ENCODE assay signal across 16 cellular contexts in genomic region chr14:89672636-89673279, GRCh38.
DNase-seq lines count a peak whose midpoint lies in the region; ATAC-seq and TF ChIP-seq lines count a peak whose summit lies in the region.
"Had no signal": no experiment of that assay in that cellular context is flagged by ENCODE, and none has a peak within 500 bp of the region (broad histone marks: within the 10 kb centered on the region; RNA-seq: fewer than 3 reads in every experiment).

No MANE protein-coding gene starts in this region.

- H3K18ac ChIP-seq in IMR-90 (ENCODE audit: low read depth, low read length): no peak overlapping the region

- H3K27me3 ChIP-seq in IMR-90 (ENCODE audit: control insufficient read depth, insufficient read depth, low read length): no peaks in the 10 kb centered on the region
- H3K27me3 ChIP-seq: foreskin keratinocyte had no signal

- H3K36me3 Mint-ChIP-seq in CD14-positive monocyte: no peaks in the 10 kb centered on the region
- peaks cover 4% of the 10 kb centered on the region; the same call in 1 of the 2 replicates for H3K36me3 Mint-ChIP-seq in WTC11
- H3K36me3 Mint-ChIP-seq: stimulated activated effector memory CD8-positive, alpha-beta T cell treated with anti-CD3 and anti-CD28 coated beads, Interleukin-12 subunit alpha, Interleukin-12 subunit beta, amount 100 ng/mL, for 72 hours had no signal

- no peak overlapping the region for H2AFZ ChIP-seq in IMR-90 (replicated peaks; ENCODE audit: low read length, poor library complexity)

- H4K8ac ChIP-seq in IMR-90 (ENCODE audit: low read depth in 2 of 2, low read length in 2 of 2): no peak overlapping the region

- peak overlapping the region in 1 of 2 donors; percentile 18 for H3K4me3 Mint-ChIP-seq in CD14-positive monocyte
- no peak overlapping the region for H3K4me3 Mint-ChIP-seq in WTC11
- H3K4me3 Mint-ChIP-seq: activated CD4-positive, alpha-beta T cell treated with anti-CD3 and anti-CD28 coated beads, Interleukin-2, amount 10 ng/mL, durations not matched to agents 7 days and 5 days; stimulated activated effector memory CD8-positive, alpha-beta T cell treated with anti-CD3 and anti-CD28 coated beads, Interleukin-12 subunit alpha, Interleukin-12 subunit beta, amount 100 ng/mL, for 72 hours had no signal

- H2AK5ac ChIP-seq in IMR-90 (ENCODE audit: low read depth, low read length): peak overlapping the region; percentile 56

- H3K27me3 Mint-ChIP-seq in CD14-positive monocyte (ENCODE audit: low read depth in 3 of 3) (peaks cover 0 to 3% (median 1%) of the 10 kb centered on the region in 3 donors), WTC11 (ENCODE audit: low read depth) (no peaks in the 10 kb centered on the region)
- H3K27me3 Mint-ChIP-seq: activated CD4-positive, alpha-beta T cell treated with anti-CD3 and anti-CD28 coated beads, Interleukin-2, amount 10 ng/mL, durations not matched to agents 7 days and 5 days had no signal

- no peaks in the 10 kb centered on the region for H3K79me1 ChIP-seq in IMR-90 (ENCODE audit: low read depth in 1 of 2, low read length in 2 of 2)

- POLR2A ChIA-PET in IMR-90 (lab: Charles Lee; ENCODE audit: unreplicated experiment): no interaction called here
- POLR2A ChIA-PET in WTC11 (lab: Charles Lee): interaction anchor here (0.5 kb wide), 2 partner anchors 139 to 385 kb away, joined by 3 to 9 read pairs; no protein-coding TSS in a partner anchor

- no peak overlapping the region for H3K9ac ChIP-seq in IMR-90 (ENCODE audit: low read depth, low read length)

- no peak overlapping the region for H3K27ac ChIP-seq in IMR-90 (ENCODE audit: insufficient read depth, low read length)
- H3K27ac ChIP-seq: foreskin keratinocyte had no signal

- H2BK20ac ChIP-seq in IMR-90 (ENCODE audit: low read depth, low read length): 0 out of 2 replicates have a peak overlapping the region, but pooled peaks have one; percentile 7

- H2BK120ac ChIP-seq in IMR-90 (ENCODE audit: low read depth, low read length): no peak overlapping the region

- DNase-seq in CD14-positive monocyte (ENCODE audit: low spot score) (peak; percentile 47), IMR-90 (no peak), WTC11 (ENCODE audit: low spot score) (no peak), medulla oblongata (ENCODE audit: extremely low spot score) (peak; percentile 19), foreskin melanocyte (no peak), amniotic stem cell (lab: John Stamatoyannopoulos, UW) (no peak)
- DNase-seq: activated CD4-positive, alpha-beta T cell treated with anti-CD3 and anti-CD28 coated beads, Interleukin-2, amount 10 ng/mL, durations not matched to agents 7 days and 5 days; activated gamma-delta T cell treated with Interleukin-2 at 50 U/mL for 16 hours; C1 segment of cervical spinal cord; foreskin keratinocyte; kidney; NCI-H774; stimulated activated CD4-positive, alpha-beta T cell treated with anti-CD3 and anti-CD28 coated beads, Interleukin-1b, Interleukin-23, amount 100 ng/mL, for 48 hours had no signal

- intact Hi-C loops in CD14-positive monocyte (cut with micrococcal nuclease) (no loop called here), IMR-90 (cut with micrococcal nuclease) (no loop called here)

- in situ Hi-C loops in IMR-90 (cut with MboI; ENCODE audit: low sequenced_read_pairs): no loop called here

- H3K9me3 Mint-ChIP-seq in CD14-positive monocyte (peaks cover 0 to 1% (median 0%) of the 10 kb centered on the region in 7 donors), WTC11 (peaks cover 9% of the 10 kb centered on the region)
- H3K9me3 Mint-ChIP-seq: stimulated activated effector memory CD8-positive, alpha-beta T cell treated with anti-CD3 and anti-CD28 coated beads, Interleukin-12 subunit alpha, Interleukin-12 subunit beta, amount 100 ng/mL, for 72 hours had no signal

- H3K4me3 ChIP-seq in IMR-90 (ENCODE audit: insufficient read depth, low read depth, low read length): no peak overlapping the region

- no peak for TF ChIP-seq RAD21 in IMR-90 (IDR thresholded peaks at IDR 0.05; ENCODE audit: low read length)

- H2BK15ac ChIP-seq in IMR-90 (ENCODE audit: low read depth, low read length): no peak overlapping the region

- H2AK9ac ChIP-seq in IMR-90 (replicated peaks; ENCODE audit: low read depth, low read length, poor library complexity): no peak overlapping the region

- H4K5ac ChIP-seq in IMR-90 (ENCODE audit: low read depth, low read length): no peak overlapping the region

- peaks cover 39% of the 10 kb centered on the region for H3K4me1 Mint-ChIP-seq in CD14-positive monocyte
- H3K4me1 Mint-ChIP-seq in WTC11: peaks cover 4% of the 10 kb centered on the region

- no peaks in the 10 kb centered on the region for H3K9me3 ChIP-seq in IMR-90 (ENCODE audit: control insufficient read depth, insufficient read depth, low read length)

- no peak overlapping the region for H3K23ac ChIP-seq in IMR-90 (ENCODE audit: low read depth, low read length)

- no TSS peak for BruUV-seq in IMR-90 (replicated peaks; lab: Mats Ljungman, UMichigan)

- no peak overlapping the region for H2BK5ac ChIP-seq in IMR-90 (ENCODE audit: low read depth, low read length, poor library complexity, severe bottlenecking)

- H3K27ac Mint-ChIP-seq in CD14-positive monocyte (peak overlapping the region in 2 of 7 donors; percentile 26 to 31), WTC11 (peak overlapping the region; percentile 7; the same call in 1 of the 2 replicates)
- H3K27ac Mint-ChIP-seq: activated CD4-positive, alpha-beta T cell treated with anti-CD3 and anti-CD28 coated beads, Interleukin-2, amount 10 ng/mL, durations not matched to agents 7 days and 5 days; stimulated activated effector memory CD8-positive, alpha-beta T cell treated with anti-CD3 and anti-CD28 coated beads, Interleukin-12 subunit alpha, Interleukin-12 subunit beta, amount 100 ng/mL, for 72 hours had no signal

- H4K91ac ChIP-seq in IMR-90 (ENCODE audit: insufficient read depth, low read depth, low read length): no peak overlapping the region

- CTCF ChIA-PET in IMR-90 (lab: Yijun Ruan, JAX): interaction anchor here (1.0 kb wide), 1 partner anchor 26 kb away, joined by 4 read pairs; no protein-coding TSS in a partner anchor
- CTCF ChIA-PET in WTC11 (lab: Charles Lee): interaction anchor here (0.5 kb wide), 1 partner anchor 123 kb away, joined by 3 read pairs; no protein-coding TSS in a partner anchor

- H3K4me2 ChIP-seq in IMR-90 (ENCODE audit: low read depth, low read length): no peak overlapping the region

- no peaks in the 10 kb centered on the region for H3K9me1 ChIP-seq in IMR-90 (ENCODE audit: insufficient read depth, low read length)

- no peaks in the 10 kb centered on the region for H4K20me1 ChIP-seq in IMR-90 (ENCODE audit: insufficient read depth, low read length)

- TF ChIP-seq CTCF in CD14-positive monocyte (IDR thresholded peaks at IDR 0.05) (no peak), IMR-90 (conservative IDR thresholded peaks at IDR 0.05; ENCODE audit: low read depth, low read length) (no peak), WTC11 (IDR thresholded peaks at IDR 0.05) (no peak)

- 60% methylated on average over 1 of the region's 12 CpGs; no CpG with 5 or more reads in 1 of the 2 experiments for WGBS in IMR-90 (ENCODE audit: extremely low coverage in 2 of 2, insufficient read length in 1 of 2), 2 experiments

- TF ChIP-seq POLR2A in IMR-90 (IDR thresholded peaks at IDR 0.05; ENCODE audit: low read depth, low read length): no peak

- dilution Hi-C loops in IMR-90 (cut with HindIII; ENCODE audit: low sequenced_read_pairs, unreplicated experiment): no loop called here

- H3K4ac ChIP-seq in IMR-90 (ENCODE audit: low read depth, low read length): no peak overlapping the region; the same call in 1 of the 2 replicates

- no peaks in the 10 kb centered on the region for H3K36me3 ChIP-seq in IMR-90 (ENCODE audit: control insufficient read depth, insufficient read depth, low read length)

- ATAC-seq in IMR-90 (ENCODE audit: low read depth) (no peak), WTC11 (no peak), HG03196 (IDR thresholded peaks at IDR 0.05; ENCODE audit: unreplicated experiment) (no peak), HG02623 (IDR thresholded peaks at IDR 0.05; ENCODE audit: unreplicated experiment) (no peak)
- ATAC-seq: foreskin keratinocyte; stimulated activated effector memory CD8-positive, alpha-beta T cell treated with anti-CD3 and anti-CD28 coated beads, Interleukin-12 subunit alpha, Interleukin-12 subunit beta, amount 100 ng/mL, for 72 hours had no signal

- no peak overlapping the region for H3K14ac ChIP-seq in IMR-90 (replicated peaks; ENCODE audit: low read depth, low read length)

- H3K56ac ChIP-seq in IMR-90 (ENCODE audit: extremely low read depth, insufficient read depth, low read length): no peak overlapping the region

- peaks cover 7% of the 10 kb centered on the region for H3K4me1 ChIP-seq in IMR-90 (ENCODE audit: control insufficient read depth, insufficient read depth, low read length)
- H3K4me1 ChIP-seq: foreskin keratinocyte had no signal

TF ChIP-seq in IMR-90, 13 proteins besides CTCF, POLR2A, EP300 and RAD21 (continues in another document):
- TF ChIP-seq NFE2L2 (IDR thresholded peaks at IDR 0.05; ENCODE audit: low read depth, low read length): no peak
- TF ChIP-seq CEBPB (IDR thresholded peaks at IDR 0.05; ENCODE audit: low read depth, low read length): no peak
- no peak for TF ChIP-seq MAFK (IDR thresholded peaks at IDR 0.05; ENCODE audit: low read depth, low read length)
- no peak for TF ChIP-seq BHLHE40 (IDR thresholded peaks at IDR 0.05; ENCODE audit: low read depth, low read length)
- TF ChIP-seq RFX5 (IDR thresholded peaks at IDR 0.05; ENCODE audit: low read depth, low read length): no peak
- TF ChIP-seq MXI1 (IDR thresholded peaks at IDR 0.05; ENCODE audit: borderline replicate concordance, low read depth, low read length): no peak
- TF ChIP-seq SMC3 (IDR thresholded peaks at IDR 0.05; ENCODE audit: low read depth, low read length): no peak

TF ChIP-seq in WTC11, 78 proteins besides CTCF, POLR2A, EP300 and RAD21 (continues in another document):
- no peak for TF ChIP-seq ELF4 (CRISPR knock-in tag; IDR thresholded peaks at IDR 0.05; ENCODE audit: low read depth)
- TF ChIP-seq, protein P1, sequence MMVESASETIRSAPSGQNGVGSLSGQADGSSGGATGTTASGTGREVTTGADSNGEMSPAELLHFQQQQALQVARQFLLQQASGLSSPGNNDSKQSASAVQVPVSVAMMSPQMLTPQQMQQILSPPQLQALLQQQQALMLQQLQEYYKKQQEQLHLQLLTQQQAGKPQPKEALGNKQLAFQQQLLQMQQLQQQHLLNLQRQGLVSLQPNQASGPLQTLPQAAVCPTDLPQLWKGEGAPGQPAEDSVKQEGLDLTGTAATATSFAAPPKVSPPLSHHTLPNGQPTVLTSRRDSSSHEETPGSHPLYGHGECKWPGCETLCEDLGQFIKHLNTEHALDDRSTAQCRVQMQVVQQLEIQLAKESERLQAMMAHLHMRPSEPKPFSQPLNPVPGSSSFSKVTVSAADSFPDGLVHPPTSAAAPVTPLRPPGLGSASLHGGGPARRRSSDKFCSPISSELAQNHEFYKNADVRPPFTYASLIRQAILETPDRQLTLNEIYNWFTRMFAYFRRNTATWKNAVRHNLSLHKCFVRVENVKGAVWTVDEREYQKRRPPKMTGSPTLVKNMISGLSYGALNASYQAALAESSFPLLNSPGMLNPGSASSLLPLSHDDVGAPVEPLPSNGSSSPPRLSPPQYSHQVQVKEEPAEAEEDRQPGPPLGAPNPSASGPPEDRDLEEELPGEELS (CRISPR knock-in tag; IDR thresholded peaks at IDR 0.05): no peak
- TF ChIP-seq MXD4 (CRISPR knock-in tag; IDR thresholded peaks at IDR 0.05; ENCODE audit: borderline replicate concordance): no peak

Comparison
In these comparisons a context has a peak if more than half of its experiments do, and no peak if none do; other contexts are left out.
1. DNase-seq: peak in CD14-positive monocyte (single experiment) and medulla oblongata (single experiment); none in IMR-90 (single experiment), WTC11 (single experiment), foreskin melanocyte (single experiment) and amniotic stem cell (single experiment).